Comparison of ENCODE assay signal across 8 cellular contexts in the genomic region with DNA sequence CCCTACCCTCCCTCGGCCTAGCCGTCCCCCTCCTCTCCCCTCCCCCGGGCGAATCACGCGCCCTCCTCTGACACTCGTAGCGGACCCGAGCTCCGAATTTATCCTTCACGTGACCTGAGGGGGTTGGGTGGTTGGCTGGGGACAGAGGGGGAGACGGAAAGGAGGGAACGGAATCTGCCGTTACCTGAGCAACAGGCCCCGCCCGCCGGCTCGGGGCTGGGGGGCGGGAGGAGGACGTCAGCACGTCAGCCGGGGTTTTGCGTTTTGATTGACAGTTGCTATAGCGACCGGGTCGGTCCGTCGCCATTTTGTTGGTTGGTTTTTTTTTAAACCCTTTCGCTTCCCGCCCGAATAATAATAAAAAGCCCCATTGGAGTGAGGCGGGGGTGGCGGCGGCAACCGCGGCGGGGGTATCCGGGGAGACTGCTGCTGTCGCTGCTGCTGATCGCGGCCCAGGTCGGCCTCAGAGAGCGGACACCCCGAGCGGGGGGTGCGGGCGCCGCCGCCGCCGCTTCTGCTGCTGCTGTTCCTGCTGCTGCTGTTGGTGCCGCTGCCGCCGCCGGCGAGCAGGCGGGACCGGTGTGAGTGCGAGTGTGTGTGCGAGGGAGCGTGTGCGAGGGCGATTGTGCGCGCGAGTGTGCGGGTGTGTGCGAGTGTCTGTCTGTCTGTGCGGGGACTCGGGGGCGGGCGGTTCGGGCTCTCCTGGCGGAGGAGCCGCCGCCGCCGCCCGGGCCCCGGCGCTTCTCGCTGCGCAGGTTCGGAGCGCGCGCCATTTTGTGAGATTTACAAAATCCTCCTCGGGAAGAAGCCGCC. TPM values are rescaled to one million over a fixed set of nuclear protein-coding genes. Genes with fewer than 3 reads are reported as not detected.
DNase-seq lines count a peak whose midpoint lies in the region; ATAC-seq and TF ChIP-seq lines count a peak whose summit lies in the region.

Gene DYRK1A, plus strand, starts transcription at position 286 of the 813 bp plus-strand sequence. CDS start 53,602 bp downstream, outside the sequence.

- no peaks in the 10 kb centered on the region for H3K9me3 ChIP-seq in CD8-positive, alpha-beta memory T cell (ENCODE audit: low read length)
- no peaks in the 10 kb centered on the region for H3K9me3 ChIP-seq in lung (ENCODE audit: control insufficient read depth in 2 of 2, insufficient read depth in 1 of 2, low read length in 1 of 2)

- TF ChIP-seq CTCF in lung (IDR thresholded peaks at IDR 0.05; ENCODE audit: control extremely low read depth, extremely low read depth) = no peak

- peak within 1 kb of the TSS; percentile 98 to 100 (median 100) for H3K27ac Mint-ChIP-seq in CD8-positive, alpha-beta memory T cell

- H3K9me3 Mint-ChIP-seq in CD8-positive, alpha-beta memory T cell = peaks cover 0 to 5% (median 0%) of the 10 kb centered on the region in 5 donors

- no peaks in the 10 kb centered on the region for H3K36me3 ChIP-seq in CD8-positive, alpha-beta memory T cell (ENCODE audit: insufficient read depth, low read length)
- no peaks in the 10 kb centered on the region for H3K36me3 ChIP-seq in lung (ENCODE audit: control insufficient read depth in 2 of 2, insufficient read depth in 2 of 2, low read length in 2 of 2)

- WGBS in lung, 2 donors = 0% methylated on average over 75 to 89 of the region's 89 CpGs

- H3K4me1 Mint-ChIP-seq in CD8-positive, alpha-beta memory T cell = peaks cover 40 to 48% (median 44%) of the 10 kb centered on the region in 3 donors

- peak within 1 kb of the TSS; percentile 86 for H3K27ac ChIP-seq in CD8-positive, alpha-beta memory T cell (ENCODE audit: low read depth, low read length)
- peak within 1 kb of the TSS; percentile 100 for H3K27ac ChIP-seq in lung (ENCODE audit: low read depth in 1 of 2, low read length in 1 of 2)

- peak; percentile 98 to 99 (median 98) for DNase-seq in CD8-positive, alpha-beta memory T cell
- peak; percentile 94 for DNase-seq in HS-5 (ENCODE audit: low read depth)
- peak; percentile 99 for DNase-seq in NK-92 treated with Interleukin-12 subunit alpha and Interleukin-12 subunit beta, amount 100 ng/mL, for 24 hours (lab: John Stamatoyannopoulos, UW)
- peak; percentile 97 for DNase-seq in activated CD8-positive, alpha-beta memory T cell treated with anti-CD3 and anti-CD28 coated beads for 24 hours
- peak; percentile 98 for DNase-seq in effector CD8-positive, alpha-beta T cell (lab: John Stamatoyannopoulos, UW)
- DNase-seq in lung (ENCODE audit: low spot score) = peak; percentile 100
- peak; percentile 93 to 98 (median 98) for DNase-seq in stimulated activated CD4-positive, alpha-beta T cell treated with anti-CD3 and anti-CD28 coated beads, TNF-alpha, amount 100 ng/mL, for 4 hours (ENCODE audit: low read depth in 3 of 3)

- POLR2A ChIA-PET in CD8-positive, alpha-beta memory T cell (lab: Charles Lee) = interaction anchor here (0.6 to 1.8 kb wide), 5 partner anchors 97 to 197 kb away, joined by 3 to 39 read pairs (median 4); partner anchors contain the start of gene VPS26C

- peak within 1 kb of the TSS; percentile 97 to 100 (median 100) for H3K4me3 Mint-ChIP-seq in CD8-positive, alpha-beta memory T cell

- ATAC-seq in GM19468 (IDR thresholded peaks at IDR 0.05; ENCODE audit: extremely low read depth, unreplicated experiment) (peak; percentile 62), lung (ENCODE audit: insufficient read depth, low FRiP score) (peak; percentile 90)

- CTCF ChIA-PET in CD8-positive, alpha-beta memory T cell (lab: Charles Lee) = interaction anchor here (0.6 to 1.0 kb wide), 3 partner anchors 68 to 99 kb away, joined by 3 read pairs; partner anchors contain the start of gene VPS26C

- H3K36me3 Mint-ChIP-seq in CD8-positive, alpha-beta memory T cell = peaks cover 0 to 18% (median 0%) of the 10 kb centered on the region in 3 donors

- H3K4me3 ChIP-seq in CD8-positive, alpha-beta memory T cell (ENCODE audit: low read length) = peak within 1 kb of the TSS; percentile 64
- peak within 1 kb of the TSS; percentile 81 for H3K4me3 ChIP-seq in lung

- peaks cover 30% of the 10 kb centered on the region for H3K4me1 ChIP-seq in CD8-positive, alpha-beta memory T cell (ENCODE audit: insufficient read depth, low read length)
- peaks cover 0 to 2% of the 10 kb centered on the region in 2 donors for H3K4me1 ChIP-seq in lung (ENCODE audit: control insufficient read depth in 2 of 2, insufficient read depth in 2 of 2, low read length in 2 of 2)

- H3K27me3 Mint-ChIP-seq in CD8-positive, alpha-beta memory T cell = peaks cover 0 to 7% of the 10 kb centered on the region in 2 donors

- H3K27me3 ChIP-seq in CD8-positive, alpha-beta memory T cell (ENCODE audit: insufficient read depth, low read length, poor library complexity, severe bottlenecking) = no peaks in the 10 kb centered on the region
- no peaks in the 10 kb centered on the region for H3K27me3 ChIP-seq in lung (ENCODE audit: control insufficient read depth, insufficient read depth)

RNA-seq across cellular contexts. Expression of gene DYRK1A, which starts in this region (rescaled TPM):
- total RNA-seq in CD8-positive, alpha-beta memory T cell = 10 to 100 TPM; 66.1 to 69.6 TPM
- 3.7 TPM for polyA plus RNA-seq in CD8-positive, alpha-beta memory T cell
- 100 to 1,000 TPM in 1 of 2 donors, 10 to 100 TPM in 1; 64.0 to 149 TPM for total RNA-seq in lung
- polyA plus RNA-seq in lung = 10 to 100 TPM; 22.1 to 22.5 TPM

Comparison
In these comparisons a context has a peak if more than half of its experiments do, and no peak if none do; other contexts are left out.
1. Peak in every context shown above with its lines: DNase-seq, ATAC-seq, H3K4me3 ChIP-seq and H3K27ac ChIP-seq.